14 cellular contexts compared by ENCODE assay signal in the genomic region with DNA sequence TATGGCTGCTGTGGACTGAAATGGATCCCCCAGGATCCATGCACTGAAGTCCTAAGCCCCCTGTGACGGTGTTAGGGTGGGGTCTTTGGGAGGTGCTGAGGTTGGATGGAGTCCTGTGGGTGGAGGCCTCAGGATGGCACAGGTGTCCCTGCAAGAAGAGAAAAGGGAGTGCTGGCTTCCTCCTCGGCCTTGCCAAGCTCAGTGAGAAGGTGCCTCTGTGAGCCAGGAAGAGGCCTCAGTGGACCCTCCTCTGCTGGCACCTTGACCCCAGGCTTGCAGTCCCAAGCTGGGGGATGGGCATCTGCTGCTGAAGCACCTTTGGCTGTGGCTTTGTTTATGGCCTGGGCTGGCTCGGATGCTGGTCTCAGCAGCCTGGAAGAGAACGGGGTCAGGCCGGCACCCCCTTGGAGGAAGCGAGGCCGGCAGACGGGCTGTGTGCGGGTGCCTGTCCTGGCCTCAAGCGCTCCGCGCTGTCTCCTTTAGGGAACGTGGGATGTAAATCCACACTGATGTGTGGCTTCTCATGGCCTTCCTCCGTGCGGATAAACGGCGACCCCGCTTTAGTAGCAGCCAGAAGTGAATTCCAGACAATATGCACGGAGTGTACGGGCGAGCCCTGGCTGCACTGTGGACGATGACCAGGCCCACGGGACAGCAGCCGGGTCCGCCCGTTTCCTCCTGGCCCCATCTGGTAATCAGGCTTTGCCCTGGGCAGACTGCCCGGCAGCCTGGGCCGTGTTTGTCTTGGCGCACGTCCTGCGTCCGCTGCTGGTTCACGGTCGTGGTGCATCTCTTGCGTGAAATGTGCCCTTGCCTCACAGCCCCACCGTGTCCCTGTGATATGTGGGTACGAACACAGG.
DNase-seq lines count a peak whose midpoint lies in the region; ATAC-seq and TF ChIP-seq lines count a peak whose summit lies in the region.
"Had no signal": no experiment of that assay in that cellular context is flagged by ENCODE, and none has a peak within 500 bp of the region (broad histone marks: within the 10 kb centered on the region; RNA-seq: fewer than 3 reads in every experiment).

No MANE protein-coding gene starts in this region.

- no peaks in the 10 kb centered on the region for H3F3A ChIP-seq in PC-3 (ENCODE audit: low read length, unreplicated experiment)

- H3K36me3 ChIP-seq in BLaER1 treated with 17β-estradiol and CSF1 and Interleukin-3, amounts not matched to agents 10 nM and 100 nM = no peaks in the 10 kb centered on the region
- H3K36me3 ChIP-seq in PC-3 (ENCODE audit: low read depth, low read length) = no peaks in the 10 kb centered on the region
- no peaks in the 10 kb centered on the region for H3K36me3 ChIP-seq in heart left ventricle
- H3K36me3 ChIP-seq in trophoblast cell (ENCODE audit: control insufficient read depth in 1 of 2, insufficient read depth in 2 of 2, low read length in 2 of 2) = no peaks in the 10 kb centered on the region
- no peaks in the 10 kb centered on the region for H3K36me3 ChIP-seq in A673 (ENCODE audit: insufficient read depth, low read length, poor library complexity, severe bottlenecking)
- H3K36me3 ChIP-seq: cardiac muscle cell had no signal

- BruUV-seq in PC-3 (replicated peaks; lab: Mats Ljungman, UMichigan) = no TSS peak
- no TSS peak for BruUV-seq in A673 (replicated peaks; lab: Mats Ljungman, UMichigan)

- H3K9me3 ChIP-seq in BLaER1 treated with 17β-estradiol and CSF1 and Interleukin-3, amounts not matched to agents 10 nM and 100 nM (replicated peaks in 1 of 11) = peaks cover 0 to 7% (median 2%) of the 10 kb centered on the region in 11 experiments; a peak in 7 of 22 replicates
- no peaks in the 10 kb centered on the region for H3K9me3 ChIP-seq in PC-3 (ENCODE audit: low read length)
- H3K9me3 ChIP-seq in heart left ventricle = no peaks in the 10 kb centered on the region
- H3K9me3 ChIP-seq in trophoblast cell (ENCODE audit: insufficient read depth, low read depth, low read length) = peaks cover 8% of the 10 kb centered on the region
- no peaks in the 10 kb centered on the region for H3K9me3 ChIP-seq in A673 (ENCODE audit: low read depth, low read length, poor library complexity, severe bottlenecking)

- no peak overlapping the region for H3K4ac ChIP-seq in trophoblast cell (ENCODE audit: low read depth, low read length)

- H3K4me1 ChIP-seq in BLaER1 treated with 17β-estradiol and CSF1 and Interleukin-3, amounts not matched to agents 10 nM and 100 nM = peaks cover 0 to 39% (median 24%) of the 10 kb centered on the region in 10 experiments; a peak in 15 of 20 replicates
- H3K4me1 ChIP-seq in PC-3 (ENCODE audit: insufficient read depth, low read length) (peaks cover 15% of the 10 kb centered on the region), heart left ventricle (peaks cover 0 to 17% (median 4%) of the 10 kb centered on the region in 12 donors), trophoblast cell (ENCODE audit: control insufficient read depth in 1 of 2, insufficient read depth in 2 of 2, low read length in 2 of 2) (peaks cover 14 to 20% of the 10 kb centered on the region in 2 experiments), A673 (ENCODE audit: insufficient read depth, low read length, poor library complexity, severe bottlenecking) (no peaks in the 10 kb centered on the region)

- no peak for TF ChIP-seq CTCF in PC-3 (conservative IDR thresholded peaks at IDR 0.05; ENCODE audit: low read depth, low read length)
- TF ChIP-seq CTCF in heart left ventricle (IDR thresholded peaks at IDR 0.05) = no peak
- no peak for TF ChIP-seq CTCF in A673 (conservative IDR thresholded peaks at IDR 0.05; ENCODE audit: low read depth, low read length)

- no peak overlapping the region for H3K14ac ChIP-seq in trophoblast cell (ENCODE audit: low read length)

- H2BK5ac ChIP-seq in trophoblast cell (ENCODE audit: low read depth, low read length, poor library complexity) = no peak overlapping the region

- H3K9ac ChIP-seq in BLaER1 treated with 17β-estradiol and CSF1 and Interleukin-3, amounts not matched to agents 10 nM and 100 nM = no peak overlapping the region
- H3K9ac ChIP-seq in PC-3 (ENCODE audit: low read length) (no peak overlapping the region), trophoblast cell (ENCODE audit: low read length) (no peak overlapping the region)

- H3K27ac ChIP-seq in BLaER1 treated with 17β-estradiol and CSF1 and Interleukin-3, amounts not matched to agents 10 nM and 100 nM = no peak overlapping the region
- H3K27ac ChIP-seq in PC-3 (ENCODE audit: low read length) (no peak overlapping the region), heart left ventricle (peak overlapping the region in 1 of 12 donors; percentile 46), trophoblast cell (ENCODE audit: low read depth, low read length) (no peak overlapping the region), A673 (ENCODE audit: low read depth, low read length, poor library complexity, severe bottlenecking) (no peak overlapping the region)
- H3K27ac ChIP-seq: cardiac muscle cell had no signal

- DNase-seq in PC-3 (peak; percentile 40), heart left ventricle (peak; percentile 62 to 79 (median 64)), trophoblast cell (no peak), MV-4-11 (lab: John Stamatoyannopoulos, UW) (no peak), iPS-NIHi11 (ENCODE audit: low spot score) (no peak), A673 (ENCODE audit: low spot score) (no peak), immature natural killer cell (no peak)
- DNase-seq: activated CD4-positive, alpha-beta T cell treated with anti-CD3 and anti-CD28 coated beads for 36 hours; Karpas-422; NCI-H524 treated with DMSO at 0.1 percent for 48 hours; small intestine had no signal

- H4K20me1 ChIP-seq in BLaER1 treated with 17β-estradiol and CSF1 and Interleukin-3, amounts not matched to agents 10 nM and 100 nM = no peaks in the 10 kb centered on the region; a peak in 2 of 22 replicates
- no peaks in the 10 kb centered on the region for H4K20me1 ChIP-seq in PC-3 (ENCODE audit: low read length)

- H4K12ac ChIP-seq in trophoblast cell (ENCODE audit: low read depth, low read length) = no peak overlapping the region

- no peak overlapping the region for H4K8ac ChIP-seq in trophoblast cell (ENCODE audit: low read depth, low read length)

- no peak overlapping the region for H2AFZ ChIP-seq in PC-3 (ENCODE audit: low read length)
- no peak overlapping the region for H2AFZ ChIP-seq in trophoblast cell (ENCODE audit: insufficient read depth, low read length, poor library complexity)

- H3K36me3 Mint-ChIP-seq in immature natural killer cell = no peaks in the 10 kb centered on the region

- intact Hi-C loops in PC-3 (cut with micrococcal nuclease) = no loop called here
- intact Hi-C loops in heart left ventricle (cut with DNase I) = loop anchor here in 2 of 10 donors (5.0 to 10.0 kb wide), 2 partner anchors 97 to 99 kb away; no protein-coding TSS in a partner anchor
- intact Hi-C loops in A673 (cut with micrococcal nuclease; ENCODE audit: unreplicated experiment) = no loop called here

- WGBS in heart left ventricle, 4 donors = 56 to 70% (median 61%) methylated on average over 22 to 37 of the region's 37 CpGs
- no CpG with 5 or more reads among the region's 37 CpGs for WGBS in trophoblast cell (ENCODE audit: extremely low coverage, insufficient coverage, insufficient read length)

- H3K4me3 ChIP-seq in BLaER1 treated with 17β-estradiol and CSF1 and Interleukin-3, amounts not matched to agents 10 nM and 100 nM = no peak overlapping the region
- H3K4me3 ChIP-seq in PC-3 (ENCODE audit: low read length) = no peak overlapping the region
- H3K4me3 ChIP-seq in heart left ventricle = no peak overlapping the region
- no peak overlapping the region for H3K4me3 ChIP-seq in trophoblast cell (ENCODE audit: low read depth, low read length)
- H3K4me3 ChIP-seq in A673 (ENCODE audit: low read depth, low read length, poor library complexity, severe bottlenecking) = no peak overlapping the region
- H3K4me3 ChIP-seq: cardiac muscle cell had no signal

- no peak overlapping the region for H2BK120ac ChIP-seq in trophoblast cell (ENCODE audit: insufficient read depth, low read length, poor library complexity)

- H3K79me1 ChIP-seq in trophoblast cell (ENCODE audit: low read length) = no peaks in the 10 kb centered on the region

- H3K4me2 ChIP-seq in BLaER1 treated with 17β-estradiol and CSF1 and Interleukin-3, amounts not matched to agents 10 nM and 100 nM = peak overlapping the region in 9 of 11 experiments; percentile 12 to 79 (median 76); a peak in 16 of 22 replicates
- H3K4me2 ChIP-seq in PC-3 (ENCODE audit: low read length) = no peak overlapping the region; the same call in 1 of the 2 replicates
- H3K4me2 ChIP-seq in trophoblast cell (ENCODE audit: low read length) = no peak overlapping the region

- no peaks in the 10 kb centered on the region for H3K4me1 Mint-ChIP-seq in immature natural killer cell
- H3K4me1 Mint-ChIP-seq: activated CD4-positive, alpha-beta T cell treated with anti-CD3 and anti-CD28 coated beads for 36 hours had no signal

- no peaks in the 10 kb centered on the region for H3K79me2 ChIP-seq in PC-3 (ENCODE audit: low read length)
- no peaks in the 10 kb centered on the region for H3K79me2 ChIP-seq in trophoblast cell (ENCODE audit: control insufficient read depth, insufficient read depth, low read length, poor library complexity)

- H4K91ac ChIP-seq in trophoblast cell (ENCODE audit: low read depth, low read length) = peak overlapping the region; percentile 9

- H3K23ac ChIP-seq in trophoblast cell (ENCODE audit: low read length) = no peak overlapping the region

- ATAC-seq in PC-3 (peak; percentile 78), heart left ventricle (peak; percentile 65 to 92 (median 79))
- ATAC-seq: activated CD4-positive, alpha-beta T cell treated with anti-CD3 and anti-CD28 coated beads for 36 hours had no signal

- H3K27me3 Mint-ChIP-seq in immature natural killer cell (ENCODE audit: low read depth in 3 of 3) = peaks cover 3 to 12% (median 5%) of the 10 kb centered on the region in 3 donors

- no peaks in the 10 kb centered on the region for H3K9me3 Mint-ChIP-seq in immature natural killer cell
- H3K9me3 Mint-ChIP-seq: activated T-helper 2 cell treated with anti-CD3 and anti-CD28 coated beads, Interferon-gamma antibody, Interleukin-2, Interleukin-4, amounts not matched to agents 10 μg/mL and 5 μg/mL and 100 μg/mL, durations not matched to agents 14 hours and 24 hours and 36 hours had no signal

- no peak overlapping the region for H2AK5ac ChIP-seq in trophoblast cell (ENCODE audit: low read length)

- TF ChIP-seq POLR2A in heart left ventricle (IDR thresholded peaks at IDR 0.05) = no peak

- CTCF ChIA-PET in PC-3 (lab: Charles Lee) = no interaction called here
- CTCF ChIA-PET in A673 (lab: Charles Lee) = interaction anchor here (0.7 kb wide), 1 partner anchor 74 kb away, joined by 8 read pairs; no protein-coding TSS in a partner anchor

- H3K18ac ChIP-seq in trophoblast cell (ENCODE audit: low read length) = no peak overlapping the region

- peaks cover 0 to 3% (median 0%) of the 10 kb centered on the region in 11 experiments; a peak in 1 of 22 replicates for H3K27me3 ChIP-seq in BLaER1 treated with 17β-estradiol and CSF1 and Interleukin-3, amounts not matched to agents 10 nM and 100 nM
- H3K27me3 ChIP-seq in PC-3 (ENCODE audit: low read length) (no peaks in the 10 kb centered on the region), heart left ventricle (peaks cover 0 to 30% (median 6%) of the 10 kb centered on the region in 9 donors), trophoblast cell (ENCODE audit: insufficient read depth, low read length) (no peaks in the 10 kb centered on the region), A673 (replicated peaks; ENCODE audit: insufficient read depth, low read depth, low read length, poor library complexity) (no peaks in the 10 kb centered on the region)
- H3K27me3 ChIP-seq: cardiac muscle cell had no signal

- no peak overlapping the region for H2BK12ac ChIP-seq in trophoblast cell (ENCODE audit: low read length)

- POLR2A ChIA-PET in PC-3 (lab: Charles Lee; ENCODE audit: unreplicated experiment) = no interaction called here
- POLR2A ChIA-PET in A673 (lab: Charles Lee; ENCODE audit: low non-redundant PET) = no interaction called here

- no peak overlapping the region for H3K27ac Mint-ChIP-seq in immature natural killer cell
- H3K27ac Mint-ChIP-seq: activated CD4-positive, alpha-beta T cell treated with anti-CD3 and anti-CD28 coated beads for 36 hours; activated T-helper 2 cell treated with anti-CD3 and anti-CD28 coated beads, Interferon-gamma antibody, Interleukin-2, Interleukin-4, amounts not matched to agents 10 μg/mL and 5 μg/mL and 100 μg/mL, durations not matched to agents 14 hours and 24 hours and 36 hours had no signal

- no peak overlapping the region for H3K4me3 Mint-ChIP-seq in immature natural killer cell
- H3K4me3 Mint-ChIP-seq: activated CD4-positive, alpha-beta T cell treated with anti-CD3 and anti-CD28 coated beads for 36 hours had no signal

- H3K9me2 ChIP-seq in PC-3 (replicated peaks; ENCODE audit: low read length) = no peaks in the 10 kb centered on the region

Comparison
In these comparisons a context has a peak if more than half of its experiments do, and no peak if none do; other contexts are left out.
1. H3K4me2 ChIP-seq: peak in BLaER1 treated with 17β-estradiol and CSF1 and Interleukin-3, amounts not matched to agents 10 nM and 100 nM (9 of 11); none in PC-3 (single experiment) and trophoblast cell (single experiment).
2. DNase-seq: peak in PC-3 (single experiment) and heart left ventricle (5 of 5); none in trophoblast cell (0 of 2), MV-4-11 (single experiment), iPS-NIHi11 (single experiment), A673 (single experiment) and immature natural killer cell (0 of 3).